ENCODE assay signal across 1 cellular context in genomic region chr6:50884364-50884763, GRCh38.
TF ChIP-seq lines count a peak whose summit lies in the region.

No MANE protein-coding gene starts in this region.

TF ChIP-seq in SK-N-SH, 30 proteins besides CTCF, POLR2A, EP300 and RAD21 (continued from another document):
- TF ChIP-seq, protein P1, sequence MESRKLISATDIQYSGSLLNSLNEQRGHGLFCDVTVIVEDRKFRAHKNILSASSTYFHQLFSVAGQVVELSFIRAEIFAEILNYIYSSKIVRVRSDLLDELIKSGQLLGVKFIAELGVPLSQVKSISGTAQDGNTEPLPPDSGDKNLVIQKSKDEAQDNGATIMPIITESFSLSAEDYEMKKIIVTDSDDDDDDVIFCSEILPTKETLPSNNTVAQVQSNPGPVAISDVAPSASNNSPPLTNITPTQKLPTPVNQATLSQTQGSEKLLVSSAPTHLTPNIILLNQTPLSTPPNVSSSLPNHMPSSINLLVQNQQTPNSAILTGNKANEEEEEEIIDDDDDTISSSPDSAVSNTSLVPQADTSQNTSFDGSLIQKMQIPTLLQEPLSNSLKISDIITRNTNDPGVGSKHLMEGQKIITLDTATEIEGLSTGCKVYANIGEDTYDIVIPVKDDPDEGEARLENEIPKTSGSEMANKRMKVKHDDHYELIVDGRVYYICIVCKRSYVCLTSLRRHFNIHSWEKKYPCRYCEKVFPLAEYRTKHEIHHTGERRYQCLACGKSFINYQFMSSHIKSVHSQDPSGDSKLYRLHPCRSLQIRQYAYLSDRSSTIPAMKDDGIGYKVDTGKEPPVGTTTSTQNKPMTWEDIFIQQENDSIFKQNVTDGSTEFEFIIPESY (IDR thresholded peaks at IDR 0.05; ENCODE audit: borderline replicate concordance, low read depth): no peak
- TF ChIP-seq SMC3 (IDR thresholded peaks at IDR 0.05; ENCODE audit: low read depth, low read length) (no peak), FOXM1 (IDR thresholded peaks at IDR 0.05; ENCODE audit: low read depth) (no peak), RXRA (IDR thresholded peaks at IDR 0.05; ENCODE audit: borderline replicate concordance, low read depth) (no peak)
